ENCODE assay signal across 2 cellular contexts in genomic region chr7:32785365-32785764, GRCh38.
A peak's percentile ranks its signal among the peaks of the same experiment; 100 is the strongest.
TF ChIP-seq lines count a peak whose summit lies in the region.

No MANE protein-coding gene starts in this region.

TF ChIP-seq in HCT116, 20 proteins besides CTCF, POLR2A, EP300 and RAD21 (continued from another document):
- TF ChIP-seq ZBTB33 (IDR thresholded peaks at IDR 0.05; ENCODE audit: extremely low read depth, insufficient replicate concordance, low read length) (no peak), POLR2AphosphoS5 (IDR thresholded peaks at IDR 0.05; ENCODE audit: low read depth, low read length) (no peak), MAX (IDR thresholded peaks at IDR 0.05) (no peak), SIN3A (IDR thresholded peaks at IDR 0.05; ENCODE audit: low read depth) (no peak), SRF (IDR thresholded peaks at IDR 0.05; ENCODE audit: low read depth) (no peak), ATF3 (IDR thresholded peaks at IDR 0.05) (no peak), JUND (IDR thresholded peaks at IDR 0.05) (no peak)

TF ChIP-seq in K562, 482 proteins besides CTCF, POLR2A, EP300 and RAD21 (continued from another document):
- TF ChIP-seq CHAMP1 (IDR thresholded peaks at IDR 0.05) (no peak), XRCC4 (IDR thresholded peaks at IDR 0.05; ENCODE audit: extremely low read depth, insufficient read depth, insufficient read length) (no peak), MGA (IDR thresholded peaks at IDR 0.05) (0 out of 2 replicates have a peak, but pooled peaks have one; percentile 19), ZNF311 (CRISPR knock-in tag; IDR thresholded peaks at IDR 0.05) (no peak), ERF (CRISPR knock-in tag; IDR thresholded peaks at IDR 0.05) (no peak), MYC (IDR thresholded peaks at IDR 0.05; ENCODE audit: low read depth, low read length) (no peak), MYC (CRISPR knock-in tag; IDR thresholded peaks at IDR 0.05; ENCODE audit: borderline replicate concordance, low read depth) (no peak), MECOM (CRISPR knock-in tag; IDR thresholded peaks at IDR 0.05) (no peak)
